In the genomic region with DNA sequence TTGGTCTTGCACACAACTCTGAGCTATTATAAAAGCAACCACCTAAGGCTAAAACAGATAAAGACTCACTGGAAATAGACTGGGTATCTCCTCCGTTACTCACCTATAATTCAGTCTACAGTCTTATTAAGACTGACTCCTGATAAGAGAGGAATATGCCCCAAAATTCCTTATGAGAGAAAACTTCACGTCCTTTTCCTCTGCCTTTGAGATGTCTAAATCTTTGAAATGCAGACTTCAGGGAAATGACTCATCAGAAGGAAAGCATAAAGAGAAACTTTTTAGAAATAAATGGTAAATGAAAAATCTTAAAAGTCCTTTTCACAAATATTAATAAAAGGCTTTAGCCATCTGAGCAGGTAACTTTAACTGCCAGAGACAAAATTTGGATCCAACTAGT, we compare ENCODE assay signal across 28 cellular contexts.
"Had no signal": no experiment of that assay in that cellular context is flagged by ENCODE, and none has a peak within 500 bp of the region (broad histone marks: within the 10 kb centered on the region; RNA-seq: fewer than 3 reads in every experiment).

No MANE protein-coding gene starts in this region.

- H3K4me3 ChIP-seq: coronary artery, gastrocnemius medialis, heart left ventricle, hepatocyte, left lung, neural progenitor cell, ovary, psoas muscle, sigmoid colon, spleen, testis, tibial artery had no signal

- DNase-seq: effector memory CD8-positive, alpha-beta T cell; foreskin fibroblast; gastrocnemius medialis; heart left ventricle; left cardiac atrium; left lung; mesenchymal stem cell; midbrain; nucleus accumbens; psoas muscle; right cardiac atrium; sigmoid colon; spleen; stimulated activated CD4-positive, alpha-beta T cell treated with anti-CD3 and anti-CD28 coated beads, Interleukin-4, amount 100 ng/mL, for 4 hours; stimulated activated naive CD8-positive, alpha-beta T cell treated with anti-CD3 and anti-CD28 coated beads, Interleukin-15, Interleukin-2, amounts not matched to agents 100 U/mL and 50 U/mL, for 24 hours; substantia nigra had no signal

- H2AFZ ChIP-seq: hepatocyte, neural progenitor cell had no signal

- H3K4me1 ChIP-seq: gastrocnemius medialis, heart left ventricle, left lung, neural progenitor cell, psoas muscle, sigmoid colon, spleen, testis, tibial artery had no signal

- H3K9me3 ChIP-seq: gastrocnemius medialis, heart left ventricle, left lung, ovary, psoas muscle, sigmoid colon, testis, tibial artery had no signal

- H3K4me2 ChIP-seq: hepatocyte, neural progenitor cell had no signal

- H3K4me3 Mint-ChIP-seq: effector memory CD8-positive, alpha-beta T cell; naive thymus-derived CD4-positive, alpha-beta T cell; nephron; neural progenitor cell; stimulated activated memory B cell treated with anti-CD40 and anti-IgM and Interleukin-4, amounts not matched to agents 10 μg/mL and 1 μg/mL and 100 μg/mL, for 72 hours; type B pancreatic cell had no signal

- ATAC-seq: effector memory CD8-positive, alpha-beta T cell; esophagus mucosa; gastrocnemius medialis; heart left ventricle; left cardiac atrium; left lung; naive thymus-derived CD4-positive, alpha-beta T cell; psoas muscle; right cardiac atrium; stimulated activated memory B cell treated with anti-CD40 and anti-IgM and Interleukin-4, amounts not matched to agents 10 μg/mL and 1 μg/mL and 100 μg/mL, for 72 hours; stimulated activated naive CD8-positive, alpha-beta T cell treated with anti-CD3 and anti-CD28 coated beads, Interleukin-15, Interleukin-2, amounts not matched to agents 100 U/mL and 50 U/mL, for 24 hours had no signal

- H3K27ac ChIP-seq: coronary artery, epithelial cell of prostate, gastrocnemius medialis, heart left ventricle, hepatocyte, left lung, neural progenitor cell, ovary, psoas muscle, sigmoid colon, spleen, testis, tibial artery had no signal

- H3K4me1 Mint-ChIP-seq: naive thymus-derived CD4-positive, alpha-beta T cell; nephron; neural progenitor cell; stimulated activated memory B cell treated with anti-CD40 and anti-IgM and Interleukin-4, amounts not matched to agents 10 μg/mL and 1 μg/mL and 100 μg/mL, for 72 hours had no signal

- H3K27me3 ChIP-seq: gastrocnemius medialis, hepatocyte, neural progenitor cell, ovary, testis had no signal

- H3K27ac Mint-ChIP-seq: effector memory CD8-positive, alpha-beta T cell; naive thymus-derived CD4-positive, alpha-beta T cell; nephron; neural progenitor cell; stimulated activated memory B cell treated with anti-CD40 and anti-IgM and Interleukin-4, amounts not matched to agents 10 μg/mL and 1 μg/mL and 100 μg/mL, for 72 hours; type B pancreatic cell had no signal

- H3K36me3 Mint-ChIP-seq: naive thymus-derived CD4-positive, alpha-beta T cell; neural progenitor cell; stimulated activated memory B cell treated with anti-CD40 and anti-IgM and Interleukin-4, amounts not matched to agents 10 μg/mL and 1 μg/mL and 100 μg/mL, for 72 hours; type B pancreatic cell had no signal

- H3K36me3 ChIP-seq: gastrocnemius medialis, heart left ventricle, left lung, neural progenitor cell, ovary, sigmoid colon, spleen, tibial artery had no signal

- H3K9me3 Mint-ChIP-seq: effector memory CD8-positive, alpha-beta T cell; neural progenitor cell; stimulated activated memory B cell treated with anti-CD40 and anti-IgM and Interleukin-4, amounts not matched to agents 10 μg/mL and 1 μg/mL and 100 μg/mL, for 72 hours; type B pancreatic cell had no signal

- H3K9ac ChIP-seq: neural progenitor cell had no signal

- H3K79me2 ChIP-seq: hepatocyte had no signal
